1 cellular context compared by ENCODE assay signal in genomic region chr5:142399899-142400298, GRCh38.
TF ChIP-seq lines count a peak whose summit lies in the region.

No MANE protein-coding gene starts in this region.

TF ChIP-seq in WTC11, 78 proteins besides CTCF, POLR2A, EP300 and RAD21 (continued from another document):
- TF ChIP-seq, protein P1, sequence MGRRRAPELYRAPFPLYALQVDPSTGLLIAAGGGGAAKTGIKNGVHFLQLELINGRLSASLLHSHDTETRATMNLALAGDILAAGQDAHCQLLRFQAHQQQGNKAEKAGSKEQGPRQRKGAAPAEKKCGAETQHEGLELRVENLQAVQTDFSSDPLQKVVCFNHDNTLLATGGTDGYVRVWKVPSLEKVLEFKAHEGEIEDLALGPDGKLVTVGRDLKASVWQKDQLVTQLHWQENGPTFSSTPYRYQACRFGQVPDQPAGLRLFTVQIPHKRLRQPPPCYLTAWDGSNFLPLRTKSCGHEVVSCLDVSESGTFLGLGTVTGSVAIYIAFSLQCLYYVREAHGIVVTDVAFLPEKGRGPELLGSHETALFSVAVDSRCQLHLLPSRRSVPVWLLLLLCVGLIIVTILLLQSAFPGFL (CRISPR knock-in tag; IDR thresholded peaks at IDR 0.05; ENCODE audit: borderline replicate concordance), result no peak
- no peak for TF ChIP-seq GRHL2 (CRISPR knock-in tag; IDR thresholded peaks at IDR 0.05; ENCODE audit: insufficient replicate concordance, severe bottlenecking)
- TF ChIP-seq MLX (CRISPR knock-in tag; IDR thresholded peaks at IDR 0.05), result no peak
- no peak for TF ChIP-seq E2F5 (CRISPR knock-in tag; IDR thresholded peaks at IDR 0.05)
- no peak for TF ChIP-seq ZNF317 (CRISPR knock-in tag; IDR thresholded peaks at IDR 0.05; ENCODE audit: borderline replicate concordance, low read depth)
- TF ChIP-seq NFE2L1 (CRISPR knock-in tag; IDR thresholded peaks at IDR 0.05), result no peak
- TF ChIP-seq E2F1 (CRISPR knock-in tag; IDR thresholded peaks at IDR 0.05), result no peak
- TF ChIP-seq ZNF232 (CRISPR knock-in tag; IDR thresholded peaks at IDR 0.05), result no peak
- no peak for TF ChIP-seq AR (CRISPR knock-in tag; IDR thresholded peaks at IDR 0.05)
- TF ChIP-seq, protein P2, sequence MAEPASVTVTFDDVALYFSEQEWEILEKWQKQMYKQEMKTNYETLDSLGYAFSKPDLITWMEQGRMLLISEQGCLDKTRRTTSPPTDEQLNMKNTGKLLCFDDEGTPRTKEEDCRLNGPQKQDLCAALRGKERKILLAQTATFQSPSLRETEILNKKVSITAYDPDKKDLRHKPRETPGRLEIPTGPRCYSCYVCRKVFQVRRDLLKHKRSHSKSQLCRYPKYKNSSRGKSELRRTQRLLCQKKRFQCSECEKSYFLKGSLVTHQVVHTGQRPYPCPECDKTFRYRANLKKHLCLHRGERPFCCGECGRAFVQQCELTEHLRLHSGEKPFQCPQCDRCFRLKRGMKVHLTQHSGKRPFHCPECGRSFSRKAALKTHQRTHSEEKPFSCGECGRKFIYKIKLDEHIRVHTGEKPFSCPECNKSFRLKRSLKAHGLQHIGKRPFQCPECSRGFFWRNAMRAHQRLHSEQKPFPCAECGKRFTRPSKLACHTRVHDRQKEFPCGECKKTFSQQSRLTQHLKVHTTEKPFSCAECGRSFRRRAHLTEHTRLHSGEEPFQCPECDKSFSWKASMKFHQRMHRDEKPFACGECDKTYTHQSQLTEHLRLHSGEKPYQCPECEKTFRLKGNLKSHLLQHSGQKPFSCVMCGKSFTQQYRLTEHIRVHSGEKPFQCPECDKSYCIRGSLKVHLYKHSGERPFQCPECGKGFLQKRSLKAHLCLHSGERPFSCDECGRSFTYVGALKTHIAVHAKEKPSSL (CRISPR knock-in tag; conservative IDR thresholded peaks at IDR 0.05), result no peak
- no peak for TF ChIP-seq MXD4 (CRISPR knock-in tag; IDR thresholded peaks at IDR 0.05; ENCODE audit: borderline replicate concordance)
- no peak for TF ChIP-seq ZNF219 (CRISPR knock-in tag; IDR thresholded peaks at IDR 0.05; ENCODE audit: borderline replicate concordance)
